Comparison of ENCODE assay signal across 12 cellular contexts in the genomic region with DNA sequence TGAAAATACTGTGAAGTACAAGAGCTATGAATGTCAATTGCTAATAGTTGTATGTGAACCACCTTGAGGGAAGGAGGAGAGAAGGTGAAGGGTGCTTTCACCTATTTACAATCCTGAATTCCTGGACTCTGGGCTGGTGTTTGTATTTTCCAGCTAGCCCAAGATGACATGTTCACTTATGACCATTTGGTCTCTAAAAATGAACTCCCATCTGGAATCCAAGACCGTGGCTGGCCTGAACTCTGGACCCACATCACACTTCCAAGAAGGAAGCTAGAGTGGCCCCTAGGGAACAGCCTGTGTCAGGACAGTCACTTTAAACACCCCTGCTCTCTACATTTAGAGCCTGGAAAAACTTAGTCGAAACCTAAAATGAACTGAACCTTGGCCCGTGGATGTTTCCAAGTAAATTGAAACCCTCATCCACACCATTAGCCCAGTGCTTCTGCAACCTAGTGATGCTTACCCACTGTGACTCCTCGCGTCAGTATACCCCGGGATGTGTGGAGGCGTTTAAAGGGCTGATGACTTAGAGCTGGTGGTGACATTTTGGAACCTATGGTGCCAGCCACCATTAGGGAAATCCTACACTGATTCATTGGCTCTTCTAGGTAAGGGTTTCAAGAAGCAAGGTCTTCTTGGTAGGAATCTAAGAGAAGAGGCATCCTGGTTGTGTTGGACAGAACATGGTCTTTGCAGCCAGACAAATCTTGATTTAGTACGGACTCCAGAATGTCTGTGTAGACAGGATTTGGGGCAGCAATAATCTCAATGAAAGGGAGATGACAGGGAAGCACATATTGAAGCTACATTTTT.
DNase-seq lines count a peak whose midpoint lies in the region; ATAC-seq, FAIRE-seq and TF ChIP-seq lines count a peak whose summit lies in the region.
"Had no signal": no experiment of that assay in that cellular context is flagged by ENCODE, and none has a peak within 500 bp of the region (broad histone marks: within the 10 kb centered on the region; RNA-seq: fewer than 3 reads in every experiment).

No MANE protein-coding gene starts in this region.

- H3K4me1 Mint-ChIP-seq in activated naive CD8-positive, alpha-beta T cell treated with anti-CD3 and anti-CD28 coated beads, Interleukin-2, amount 50 U/mL, for 24 hours, result no peaks in the 10 kb centered on the region

- no peaks in the 10 kb centered on the region for H3K36me3 Mint-ChIP-seq in activated naive CD8-positive, alpha-beta T cell treated with anti-CD3 and anti-CD28 coated beads, Interleukin-2, amount 50 U/mL, for 24 hours (ENCODE audit: low read depth)

- no peaks in the 10 kb centered on the region for H3K4me1 ChIP-seq in HCT116 (ENCODE audit: control insufficient read depth in 1 of 2, insufficient read depth in 2 of 2, low read length in 2 of 2)
- no peaks in the 10 kb centered on the region for H3K4me1 ChIP-seq in mucosa of descending colon (ENCODE audit: low read depth)

- no peaks in the 10 kb centered on the region for H3K9me2 ChIP-seq in HCT116 (ENCODE audit: insufficient read depth)
- H3K9me2 ChIP-seq: SK-N-SH had no signal

- DNase-seq in COLO829 (ENCODE audit: low spot score), result peak; percentile 13
- no peak for DNase-seq in HCT116 (ENCODE audit: low read depth, low spot score)
- DNase-seq in activated naive CD8-positive, alpha-beta T cell treated with anti-CD3 and anti-CD28 coated beads, Interleukin-2, amount 50 U/mL, for 24 hours, result peak; percentile 72
- no peak for DNase-seq in mucosa of descending colon
- no peak for DNase-seq in HTR-8/SVneo (ENCODE audit: insufficient read length, low spot score)
- no peak for DNase-seq in GM10266 (ENCODE audit: extremely low spot score)
- DNase-seq: DMS153, hippocampal formation, NCI-H187 treated with DMSO at 0.1 percent for 48 hours, SK-N-SH had no signal

- H3K4me2 ChIP-seq in HCT116 (ENCODE audit: low read length), result no peak overlapping the region
- H3K4me2 ChIP-seq: SK-N-SH had no signal

- no peaks in the 10 kb centered on the region for H3K9me3 Mint-ChIP-seq in activated naive CD8-positive, alpha-beta T cell treated with anti-CD3 and anti-CD28 coated beads, Interleukin-2, amount 50 U/mL, for 24 hours

- ATAC-seq in HCT116, result peak; percentile 64
- peak; percentile 98 for ATAC-seq in activated naive CD8-positive, alpha-beta T cell treated with anti-CD3 and anti-CD28 coated beads, Interleukin-2, amount 50 U/mL, for 24 hours
- ATAC-seq in mucosa of descending colon, result peak; percentile 51
- ATAC-seq in HG02840 (IDR thresholded peaks at IDR 0.05; ENCODE audit: low FRiP score, unreplicated experiment), result no peak

- H3K27me3 ChIP-seq in HCT116 (ENCODE audit: insufficient read depth, low read length), result peaks cover 31% of the 10 kb centered on the region

- peak; percentile 38 for TF ChIP-seq RAD21 in HCT116 (IDR thresholded peaks at IDR 0.05; ENCODE audit: low read depth)

- no peaks in the 10 kb centered on the region for H3K79me2 ChIP-seq in HCT116 (ENCODE audit: insufficient read depth, low read length)

- H3K4me3 ChIP-seq in HCT116 (replicated peaks in 1 of 2; ENCODE audit: low read depth in 1 of 2, low read length in 2 of 2) (no peak overlapping the region), mucosa of descending colon (no peak overlapping the region)

- no peak overlapping the region for H3K9ac ChIP-seq in HCT116 (ENCODE audit: low read length)
- H3K9ac ChIP-seq: SK-N-SH had no signal

- no peak overlapping the region for H3K27ac Mint-ChIP-seq in activated naive CD8-positive, alpha-beta T cell treated with anti-CD3 and anti-CD28 coated beads, Interleukin-2, amount 50 U/mL, for 24 hours

- RAD21 ChIA-PET in HCT116 (lab: Charles Lee; ENCODE audit: low non-redundant PET in 1 of 2, low total read pairs in 2 of 2, uncharacterized antibody in 2 of 2, unreplicated experiment in 2 of 2), result no interaction called here

- no peak for TF ChIP-seq POLR2A in HCT116 (IDR thresholded peaks at IDR 0.05; ENCODE audit: borderline replicate concordance, extremely low read depth, insufficient read depth, insufficient read length)

- H3K9me3 ChIP-seq in HCT116 (ENCODE audit: control insufficient read depth in 1 of 2, insufficient read depth in 1 of 2, low read depth in 1 of 2, low read length in 2 of 2) (no peaks in the 10 kb centered on the region), mucosa of descending colon (no peaks in the 10 kb centered on the region)
- H3K9me3 ChIP-seq: SK-N-SH had no signal

- intact Hi-C loops in HCT116 (cut with micrococcal nuclease), result no loop called here
- intact Hi-C loops in mucosa of descending colon (cut with DNase I, micrococcal nuclease), result no loop called here

- no peak overlapping the region for H2AFZ ChIP-seq in HCT116 (ENCODE audit: low read depth, low read length, poor library complexity, severe bottlenecking)

- TF ChIP-seq CTCF in HCT116 (IDR thresholded peaks at IDR 0.05 in 2 of 3, conservative IDR thresholded peaks at IDR 0.05 in 1 of 3; ENCODE audit: borderline replicate concordance in 1 of 3, insufficient read depth in 1 of 3, low read depth in 2 of 3, low read length in 2 of 3) (peak in 2 of 3 experiments; percentile 13 to 27; a peak in 3 of 6 replicates), mucosa of descending colon (IDR thresholded peaks at IDR 0.05) (no peak), GM10266 (IDR thresholded peaks at IDR 0.05; ENCODE audit: control insufficient read depth, insufficient read depth, low read depth, missing control alignments) (no peak)

- H3K36me3 ChIP-seq in HCT116 (ENCODE audit: control insufficient read depth in 1 of 2, insufficient read depth in 2 of 2, low read length in 2 of 2), result no peaks in the 10 kb centered on the region
- no peaks in the 10 kb centered on the region for H3K36me3 ChIP-seq in mucosa of descending colon (ENCODE audit: low read depth)

- no TSS peak for BruUV-seq in HCT116 (replicated peaks; lab: Mats Ljungman, UMichigan)

- no peaks in the 10 kb centered on the region for H3K27me3 Mint-ChIP-seq in activated naive CD8-positive, alpha-beta T cell treated with anti-CD3 and anti-CD28 coated beads, Interleukin-2, amount 50 U/mL, for 24 hours

- H4K20me1 ChIP-seq in HCT116 (ENCODE audit: insufficient read depth), result no peaks in the 10 kb centered on the region

- POLR2A ChIA-PET in HCT116 (lab: Charles Lee), result no interaction called here

- H3K4me3 Mint-ChIP-seq in activated naive CD8-positive, alpha-beta T cell treated with anti-CD3 and anti-CD28 coated beads, Interleukin-2, amount 50 U/mL, for 24 hours, result no peak overlapping the region

- CTCF ChIA-PET in HCT116 (lab: Charles Lee), result no interaction called here

- FAIRE-seq in HTR-8/SVneo (lab: Jason Lieb, UNC), result no peak
- FAIRE-seq: colon had no signal

- no peak overlapping the region for H3K27ac ChIP-seq in HCT116 (ENCODE audit: low read depth, low read length)

TF ChIP-seq in HCT116, 20 proteins besides CTCF, POLR2A, EP300 and RAD21:
- TF ChIP-seq ZFX (IDR thresholded peaks at IDR 0.05) (peak; percentile 30; the same call in 1 of the 2 replicates), CBX3 (IDR thresholded peaks at IDR 0.05; ENCODE audit: low read depth) (no peak)

Comparison
In these comparisons a context has a peak if more than half of its experiments do, and no peak if none do; other contexts are left out.
1. DNase-seq: peak in COLO829 (single experiment) and activated naive CD8-positive, alpha-beta T cell treated with anti-CD3 and anti-CD28 coated beads, Interleukin-2, amount 50 U/mL, for 24 hours (single experiment); none in HCT116 (single experiment), mucosa of descending colon (0 of 3), HTR-8/SVneo (single experiment) and GM10266 (single experiment).
2. CTCF ChIP-seq: peak in HCT116 (2 of 3); none in mucosa of descending colon (single experiment) and GM10266 (single experiment).